ENCODE assay signal across 1 cellular context in genomic region chr17:74981979-74982662, GRCh38.
TF ChIP-seq lines count a peak whose summit lies in the region.

No MANE protein-coding gene starts in this region.

TF ChIP-seq in GM23338, 12 proteins besides CTCF, POLR2A, EP300 and RAD21 (continued from another document):
- TF ChIP-seq ZNF462 (CRISPR knock-in tag; IDR thresholded peaks at IDR 0.05), result no peak
- peak; percentile 86 for TF ChIP-seq CREB1 (CRISPR knock-in tag; IDR thresholded peaks at IDR 0.05; ENCODE audit: low read depth)
- TF ChIP-seq ETS1 (IDR thresholded peaks at IDR 0.05), result peak; percentile 67
